1 cellular context compared by ENCODE assay signal in genomic region chr5:132867046-132867451, GRCh38.
TF ChIP-seq lines count a peak whose summit lies in the region.

No MANE protein-coding gene starts in this region.

TF ChIP-seq in H1, 55 proteins besides CTCF, POLR2A, EP300 and RAD21:
- no peak for TF ChIP-seq SRF (IDR thresholded peaks at IDR 0.05; ENCODE audit: low read depth, low read length)
- TF ChIP-seq SP4 (IDR thresholded peaks at IDR 0.05; ENCODE audit: low read length) = no peak
- TF ChIP-seq EGR1 (IDR thresholded peaks at IDR 0.05; ENCODE audit: borderline replicate concordance, low read depth, low read length) = no peak
- TF ChIP-seq GABPA (IDR thresholded peaks at IDR 0.05; ENCODE audit: borderline replicate concordance, insufficient read depth, low read length) = no peak
- TF ChIP-seq SIN3A (conservative IDR thresholded peaks at IDR 0.05 in 1 of 2, IDR thresholded peaks at IDR 0.05 in 1 of 2; ENCODE audit: low read depth in 1 of 2, low read length in 2 of 2) = no peak
- no peak for TF ChIP-seq BCL11A (IDR thresholded peaks at IDR 0.05; ENCODE audit: low read depth in 2 of 2, low read length in 2 of 2)
- peak; percentile 4 for TF ChIP-seq ASH2L (IDR thresholded peaks at IDR 0.05; ENCODE audit: low read length)
- no peak for TF ChIP-seq MAFK (IDR thresholded peaks at IDR 0.05; ENCODE audit: low read depth, low read length)
- TF ChIP-seq CHD2 (IDR thresholded peaks at IDR 0.05; ENCODE audit: low read length) = no peak
- no peak for TF ChIP-seq KDM4A (IDR thresholded peaks at IDR 0.05; ENCODE audit: low read depth, low read length, severe bottlenecking)
- TF ChIP-seq SAP30 (IDR thresholded peaks at IDR 0.05; ENCODE audit: insufficient read depth, insufficient replicate concordance, low read length) = no peak
- TF ChIP-seq RXRA (IDR thresholded peaks at IDR 0.05; ENCODE audit: insufficient read depth, low read depth, low read length) = no peak
- TF ChIP-seq TEAD4 (IDR thresholded peaks at IDR 0.05; ENCODE audit: low read depth, low read length) = no peak
- no peak for TF ChIP-seq YY1 (IDR thresholded peaks at IDR 0.05; ENCODE audit: low read depth, low read length)
- TF ChIP-seq TBP (IDR thresholded peaks at IDR 0.05; ENCODE audit: low read depth, low read length) = no peak
- 0 out of 2 replicates have a peak, but pooled peaks have one; percentile 39 for TF ChIP-seq KDM5A (IDR thresholded peaks at IDR 0.05; ENCODE audit: low read length)
TF ChIP-seq in H1: peak in this region for 2.
